ENCODE assay signal across 20 cellular contexts in the genomic region with DNA sequence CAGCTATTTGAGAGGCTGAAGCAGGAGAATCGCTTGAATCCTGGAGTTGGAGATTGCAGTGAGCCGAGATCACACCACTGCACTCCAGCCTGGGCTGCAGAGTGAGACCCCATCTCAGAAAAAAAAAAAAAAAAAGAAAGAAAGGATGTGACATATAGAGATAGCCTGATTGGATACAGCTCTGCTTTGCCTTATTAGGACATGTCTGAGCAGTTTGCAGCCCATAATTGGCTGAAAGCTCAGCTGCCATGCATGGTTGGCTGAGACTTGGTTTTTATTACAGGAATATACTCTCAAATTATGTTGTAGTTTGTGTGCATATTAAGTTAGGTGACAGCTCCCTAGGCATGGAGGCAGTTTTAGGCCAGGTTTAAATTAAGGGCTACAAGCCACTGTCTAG. TPM values are rescaled to one million over a fixed set of nuclear protein-coding genes. Genes with fewer than 3 reads are reported as not detected.
DNase-seq lines count a peak whose midpoint lies in the region; ATAC-seq, FAIRE-seq and TF ChIP-seq lines count a peak whose summit lies in the region.
"Had no signal": no experiment of that assay in that cellular context is flagged by ENCODE, and none has a peak within 500 bp of the region (broad histone marks: within the 10 kb centered on the region; RNA-seq: fewer than 3 reads in every experiment).

No MANE protein-coding gene starts in this region.

- WGBS in GM12878 (ENCODE audit: insufficient coverage, insufficient replicate concordance, low lambda C conversion rate, missing lambda C conversion rate), result 100% methylated on average over 2 of the region's 2 CpGs
- 97 to 98% methylated on average over 2 of the region's 2 CpGs for WGBS in sigmoid colon, 2 donors

- no peaks in the 10 kb centered on the region for H3K36me3 ChIP-seq in GM23338 (ENCODE audit: insufficient read depth)
- no peaks in the 10 kb centered on the region; a peak in 1 of 4 replicates for H3K36me3 ChIP-seq in GM12878 (ENCODE audit: control insufficient read depth in 2 of 2, insufficient read depth in 2 of 2, low read length in 1 of 2)
- H3K36me3 ChIP-seq in muscle layer of colon (ENCODE audit: insufficient read depth, low read length), result peaks cover 6% of the 10 kb centered on the region
- H3K36me3 ChIP-seq in sigmoid colon, result no peaks in the 10 kb centered on the region
- H3K36me3 ChIP-seq in mucosa of descending colon (ENCODE audit: low read depth), result no peaks in the 10 kb centered on the region
- H3K36me3 ChIP-seq: BE2C had no signal

- RAD21 ChIA-PET in GM12878 (lab: Charles Lee; ENCODE audit: unreplicated experiment), result no interaction called here

- H3K9ac ChIP-seq in GM12878 (ENCODE audit: control insufficient read depth, insufficient read depth, low read length) (no peak overlapping the region), muscle layer of colon (ENCODE audit: low read length) (no peak overlapping the region)

- H3K27me3 ChIP-seq in GM23338 (ENCODE audit: insufficient read depth) (no peaks in the 10 kb centered on the region), GM12878 (replicated peaks in 1 of 2; ENCODE audit: control insufficient read depth in 2 of 2, insufficient read depth in 2 of 2, low read length in 1 of 2) (no peaks in the 10 kb centered on the region), muscle layer of colon (ENCODE audit: control insufficient read depth in 1 of 2, insufficient read depth in 2 of 2, low read length in 2 of 2) (no peaks in the 10 kb centered on the region), sigmoid colon (no peaks in the 10 kb centered on the region)
- H3K27me3 ChIP-seq: BE2C had no signal

- no peak for TF ChIP-seq POLR2A in GM12878 (IDR thresholded peaks at IDR 0.05; ENCODE audit: low read depth, low read length)
- no peak for TF ChIP-seq POLR2A in sigmoid colon (IDR thresholded peaks at IDR 0.05)

- H3K4me2 ChIP-seq in GM23338, result no peak overlapping the region
- no peak overlapping the region for H3K4me2 ChIP-seq in GM12878 (ENCODE audit: control insufficient read depth, insufficient read depth)

- H3K27ac ChIP-seq in GM23338 (ENCODE audit: low read depth) (0 out of 2 replicates have a peak overlapping the region, but pooled peaks have one; percentile 28), GM12878 (ENCODE audit: control insufficient read depth, insufficient read depth) (no peak overlapping the region), muscle layer of colon (ENCODE audit: low read depth, low read length) (peak overlapping the region; percentile 52), sigmoid colon (peak overlapping the region; percentile 30 to 63 (median 52))
- H3K27ac ChIP-seq: C4-2B had no signal

- H3K9me3 ChIP-seq in GM12878 (replicated peaks; ENCODE audit: control insufficient read depth, insufficient read depth, low read length) (no peaks in the 10 kb centered on the region), muscle layer of colon (ENCODE audit: low read length) (no peaks in the 10 kb centered on the region), sigmoid colon (no peaks in the 10 kb centered on the region), mucosa of descending colon (no peaks in the 10 kb centered on the region)
- H3K9me3 ChIP-seq: BE2C, Caco-2 had no signal

- no peaks in the 10 kb centered on the region; the same call in 2 of the 3 replicates for H3K9me3 Mint-ChIP-seq in GM23338
- H3K9me3 Mint-ChIP-seq: CD4-positive, alpha-beta T cell; H9 had no signal

- DNase-seq in GM23338 (ENCODE audit: low spot score) (no peak), GM12878 (ENCODE audit: low read depth, low spot score) (no peak), sigmoid colon (no peak), C1 segment of cervical spinal cord (lab: John Stamatoyannopoulos, UW) (no peak), mucosa of descending colon (no peak), omental fat pad (ENCODE audit: low spot score) (no peak)
- DNase-seq: ACHN; BE2C; Caco-2; CD4-positive, alpha-beta T cell; GF-D8; GOT3; H9; KG1 had no signal

- CTCF ChIA-PET in GM12878 (lab: Yijun Ruan, JAX), result interaction anchor here (0.6 kb wide), 1 partner anchor 291 kb away, joined by 3 read pairs; no protein-coding TSS in a partner anchor

- H3K79me2 ChIP-seq in GM23338 (replicated peaks; ENCODE audit: insufficient read depth) (peaks cover 93% of the 10 kb centered on the region), GM12878 (ENCODE audit: control insufficient read depth, insufficient read depth, low read length) (peaks cover 52% of the 10 kb centered on the region)

- TF ChIP-seq CTCF in GM23338 (conservative IDR thresholded peaks at IDR 0.05; ENCODE audit: low read depth in 2 of 2) (no peak), GM12878 (IDR thresholded peaks at IDR 0.05 in 2 of 3, conservative IDR thresholded peaks at IDR 0.05 in 1 of 3; ENCODE audit: control insufficient read depth in 2 of 3, extremely low read depth in 1 of 3, insufficient read depth in 1 of 3, low read depth in 3 of 3, low read length in 3 of 3) (no peak), sigmoid colon (IDR thresholded peaks at IDR 0.05) (no peak), mucosa of descending colon (IDR thresholded peaks at IDR 0.05) (no peak), omental fat pad (IDR thresholded peaks at IDR 0.05) (no peak)

- ATAC-seq in GM23338, result no peak
- peak; percentile 50 for ATAC-seq in GM12878
- no peak for ATAC-seq in mucosa of descending colon
- no peak for ATAC-seq in omental fat pad (ENCODE audit: low FRiP score)

- H3K4me3 Mint-ChIP-seq in GM23338, result no peak overlapping the region
- H3K4me3 Mint-ChIP-seq: CD4-positive, alpha-beta T cell; H9 had no signal

- peaks cover 16% of the 10 kb centered on the region for H3K36me3 Mint-ChIP-seq in GM23338 (ENCODE audit: low read depth)

- H3K27ac Mint-ChIP-seq in GM23338, result no peak overlapping the region

- TF ChIP-seq RAD21 in GM12878 (IDR thresholded peaks at IDR 0.05; ENCODE audit: insufficient read depth, low read depth, low read length), result no peak

- POLR2A ChIA-PET in GM12878 (lab: Charles Lee), result interaction anchor here (0.6 to 0.7 kb wide), 2 partner anchors 16 to 172 kb away, joined by 3 read pairs; no protein-coding TSS in a partner anchor

- intact Hi-C loops in GM12878 (cut with micrococcal nuclease; ENCODE audit: unreplicated experiment), result no loop called here
- intact Hi-C loops in sigmoid colon (cut with DNase I), result loop anchor here (10.0 kb wide), 1 partner anchor 208 kb away; a partner anchor contains a TSS
- intact Hi-C loops in mucosa of descending colon (cut with DNase I, micrococcal nuclease), result no loop called here

- no peak for FAIRE-seq in GM12878 (lab: Jason Lieb, UNC)
- FAIRE-seq: A204.1, D721Med, GM18507 had no signal

- no peaks in the 10 kb centered on the region for H3F3A ChIP-seq in GM23338 (replicated peaks; ENCODE audit: low read depth)

- H2AFZ ChIP-seq in GM23338, result no peak overlapping the region
- no peak overlapping the region for H2AFZ ChIP-seq in GM12878 (ENCODE audit: control insufficient read depth, low read depth, low read length)

- BruUV-seq in GM12878 (replicated peaks; lab: Mats Ljungman, UMichigan), result no TSS peak

- H3K4me1 ChIP-seq in GM23338 (ENCODE audit: insufficient read depth) (no peaks in the 10 kb centered on the region), GM12878 (ENCODE audit: control insufficient read depth, insufficient read depth, low read length) (peaks cover 3% of the 10 kb centered on the region; the same call in 1 of the 2 replicates), muscle layer of colon (ENCODE audit: insufficient read depth, low read length) (peaks cover 21% of the 10 kb centered on the region), sigmoid colon (peaks cover 0 to 37% (median 24%) of the 10 kb centered on the region in 4 donors), mucosa of descending colon (ENCODE audit: low read depth) (peaks cover 10% of the 10 kb centered on the region)
- H3K4me1 ChIP-seq: BE2C had no signal

- H3K9me2 ChIP-seq in GM23338 (ENCODE audit: insufficient read depth), result no peaks in the 10 kb centered on the region

- SMC1A ChIA-PET in GM12878 (lab: Charles Lee; ENCODE audit: uncharacterized antibody, unreplicated experiment), result interaction anchor here (0.8 kb wide), 1 partner anchor 10 kb away, joined by 3 read pairs; no protein-coding TSS in a partner anchor

- in situ Hi-C loops in GM12878 (cut with MboI), result no loop called here

- TF ChIP-seq EP300 in GM12878 (IDR thresholded peaks at IDR 0.05; ENCODE audit: borderline replicate concordance in 1 of 2, control insufficient read depth in 1 of 2, low read depth in 2 of 2, low read length in 2 of 2) (no peak), sigmoid colon (IDR thresholded peaks at IDR 0.05) (no peak)

- H4K20me1 ChIP-seq in GM23338 (replicated peaks; ENCODE audit: insufficient read depth) (peaks cover 7% of the 10 kb centered on the region; the same call in 1 of the 2 replicates), GM12878 (ENCODE audit: control insufficient read depth, insufficient read depth) (no peaks in the 10 kb centered on the region)

- H3K4me3 ChIP-seq in GM23338 (no peak overlapping the region), GM12878 (no peak overlapping the region), muscle layer of colon (ENCODE audit: low read depth in 1 of 2, low read length in 2 of 2) (no peak overlapping the region), sigmoid colon (no peak overlapping the region), mucosa of descending colon (no peak overlapping the region)

- peaks cover 2% of the 10 kb centered on the region for H3K27me3 Mint-ChIP-seq in GM23338 (ENCODE audit: insufficient read depth, low read depth, poor library complexity)
- H3K27me3 Mint-ChIP-seq: CD4-positive, alpha-beta T cell had no signal

- peaks cover 6% of the 10 kb centered on the region for H3K4me1 Mint-ChIP-seq in GM23338

RNA-seq across cellular contexts. Expression of a gene that starts 6.3 kb away (rescaled TPM):
- 10.4 and 17.0 TPM in 2 replicates for total RNA-seq in GM23338 (2014; rRNA removed; shearing (Covaris generic))
- 9.3 and 13.3 TPM in 2 replicates for polyA plus RNA-seq in GM23338 (2016; fragmentation: Nextera tagmentation; extraction: Ambion mirVana)
- 3.7 and 4.3 TPM in 2 replicates for total RNA-seq in GM12878 (2013; cell fraction: nucleolus; rRNA removed)
- total RNA-seq in GM12878 (2014; rRNA removed), result 8.7 and 10.6 TPM in 2 replicates
- 10.4 and 10.7 TPM in 2 replicates for total RNA-seq in GM12878 (2014; rRNA removed; fragmentation: Illumina TruSeq; extraction: Trizol)
- total RNA-seq in GM12878 (2021), result 7.6 and 11.5 TPM in 2 replicates
- 5.8 TPM for polyA plus RNA-seq in GM12878 (2011; ENCODE audit: low read depth)
- polyA plus RNA-seq in GM12878 (2011; rRNA removed), result 10.1 and 39.4 TPM in 2 replicates
- 4.1 and 5.4 TPM in 2 replicates for polyA plus RNA-seq in GM12878 (2011; cell fraction: cytosol; rRNA removed)
- 3.6 and 4.6 TPM in 2 replicates for polyA plus RNA-seq in GM12878 (2011; cell fraction: nucleus; rRNA removed)
- polyA plus RNA-seq in GM12878 (2012), result 7.6 and 8.1 TPM in 2 replicates
- polyA plus RNA-seq in GM12878 (2014; fragmentation: Illumina TruSeq; extraction: Trizol), result 18.9 and 21.8 TPM in 2 replicates
- 10 to 100 TPM; 32.9 to 45.7 TPM for polyA plus RNA-seq in GM12878 (2014; fragmentation: Nextera tagmentation; extraction: Ambion mirVana)
- polyA plus RNA-seq in GM12878 (2014; rRNA removed), result 14.1 and 15.9 TPM in 2 replicates
- 10 to 100 TPM; 39.0 to 40.6 TPM for polyA plus RNA-seq in GM12878 (2016; fragmentation: Nextera tagmentation; extraction: Ambion mirVana)
- 2.7 and 3.1 TPM in 2 replicates for polyA minus RNA-seq in GM12878 (2011; rRNA and poly(A)+ RNA removed)
- 0.67 and 1.2 TPM in 2 replicates for polyA minus RNA-seq in GM12878 (2011; cell fraction: cytosol; rRNA and poly(A)+ RNA removed)
- 2.2 and 5.0 TPM in 2 replicates for polyA minus RNA-seq in GM12878 (2011; cell fraction: nucleus; rRNA and poly(A)+ RNA removed)
- 1 to 10 TPM; 4.4 to 6.0 (median 5.2) TPM for total RNA-seq in sigmoid colon
- polyA plus RNA-seq in sigmoid colon, result 10 to 100 TPM in 1 of 3 donors, 1 to 10 TPM in 2; 7.1 to 14.6 (median 7.8) TPM
- total RNA-seq in mucosa of descending colon, result 10 to 100 TPM; 11.4 to 17.0 (median 11.6) TPM
- total RNA-seq in omental fat pad, result 10 to 100 TPM in 1 of 4 donors, 1 to 10 TPM in 3; 4.2 to 13.5 (median 5.3) TPM

RNA-seq across cellular contexts. Expression of a gene that starts 52.2 kb away (rescaled TPM):
- total RNA-seq in GM23338 (2014; rRNA removed; shearing (Covaris generic)), result 0.23 and 0.56 TPM in 2 replicates
- polyA plus RNA-seq in GM23338 (2016; fragmentation: Nextera tagmentation; extraction: Ambion mirVana) (0.19 and 0.44 TPM in 2 replicates), GM12878 (2011; rRNA removed) (not detected in 2 replicates), GM12878 (2014; fragmentation: Illumina TruSeq; extraction: Trizol) (not detected in 2 replicates), GM12878 (2014; fragmentation: Nextera tagmentation; extraction: Ambion mirVana) (not detected), GM12878 (2014; rRNA removed) (not detected in 2 replicates), GM12878 (2016; fragmentation: Nextera tagmentation; extraction: Ambion mirVana) (not detected), sigmoid colon (not detected)
- total RNA-seq in GM12878 (2013; cell fraction: nucleolus; rRNA removed), result not detected in 2 replicates
- total RNA-seq in GM12878 (2014; rRNA removed) (not detected in 2 replicates), GM12878 (2014; rRNA removed; fragmentation: Illumina TruSeq; extraction: Trizol) (not detected in 2 replicates), GM12878 (2021) (not detected in 2 replicates), sigmoid colon (not detected), mucosa of descending colon (not detected), omental fat pad (not detected)
- not detected for polyA plus RNA-seq in GM12878 (2011; ENCODE audit: low read depth)
- polyA plus RNA-seq in GM12878 (2011; cell fraction: cytosol; rRNA removed), result not detected in 2 replicates
- polyA plus RNA-seq in GM12878 (2011; cell fraction: nucleus; rRNA removed), result not detected in 2 replicates
- polyA plus RNA-seq in GM12878 (2012), result not detected in 2 replicates
- polyA minus RNA-seq in GM12878 (2011; rRNA and poly(A)+ RNA removed), result not detected in 2 replicates
- not detected in 2 replicates for polyA minus RNA-seq in GM12878 (2011; cell fraction: cytosol; rRNA and poly(A)+ RNA removed)
- polyA minus RNA-seq in GM12878 (2011; cell fraction: nucleus; rRNA and poly(A)+ RNA removed), result not detected in 2 replicates
- total RNA-seq: Caco-2; CD4-positive, alpha-beta T cell; Daoy had no signal

RNA-seq across cellular contexts. Expression of a gene that starts 53.7 kb away (rescaled TPM):
- 208 and 224 TPM in 2 replicates for total RNA-seq in GM23338 (2014; rRNA removed; shearing (Covaris generic))
- 70.1 and 75.6 TPM in 2 replicates for polyA plus RNA-seq in GM23338 (2016; fragmentation: Nextera tagmentation; extraction: Ambion mirVana)
- total RNA-seq in GM12878 (2013; cell fraction: nucleolus; rRNA removed), result 335 and 378 TPM in 2 replicates
- 141 and 159 TPM in 2 replicates for total RNA-seq in GM12878 (2014; rRNA removed)
- 162 and 163 TPM in 2 replicates for total RNA-seq in GM12878 (2014; rRNA removed; fragmentation: Illumina TruSeq; extraction: Trizol)
- 248 and 260 TPM in 2 replicates for total RNA-seq in GM12878 (2021)
- polyA plus RNA-seq in GM12878 (2011; ENCODE audit: low read depth), result 36.8 TPM
- polyA plus RNA-seq in GM12878 (2011; rRNA removed), result 256 and 263 TPM in 2 replicates
- polyA plus RNA-seq in GM12878 (2011; cell fraction: cytosol; rRNA removed), result 171 and 198 TPM in 2 replicates
- polyA plus RNA-seq in GM12878 (2011; cell fraction: nucleus; rRNA removed), result 186 and 241 TPM in 2 replicates
- 55.9 and 67.6 TPM in 2 replicates for polyA plus RNA-seq in GM12878 (2012)
- 37.5 and 44.7 TPM in 2 replicates for polyA plus RNA-seq in GM12878 (2014; fragmentation: Illumina TruSeq; extraction: Trizol)
- polyA plus RNA-seq in GM12878 (2014; fragmentation: Nextera tagmentation; extraction: Ambion mirVana), result 100 to 1,000 TPM in 1 of 2 experiments, 10 to 100 TPM in 1; 30.1 to 100 TPM
- polyA plus RNA-seq in GM12878 (2014; rRNA removed), result 73.6 and 78.9 TPM in 2 replicates
- 100 to 1,000 TPM; 183 to 200 TPM for polyA plus RNA-seq in GM12878 (2016; fragmentation: Nextera tagmentation; extraction: Ambion mirVana)
- 651 and 710 TPM in 2 replicates for polyA minus RNA-seq in GM12878 (2011; rRNA and poly(A)+ RNA removed)
- 245 and 274 TPM in 2 replicates for polyA minus RNA-seq in GM12878 (2011; cell fraction: cytosol; rRNA and poly(A)+ RNA removed)
- 123 and 187 TPM in 2 replicates for polyA minus RNA-seq in GM12878 (2011; cell fraction: nucleus; rRNA and poly(A)+ RNA removed)
- total RNA-seq in sigmoid colon, result 100 to 1,000 TPM in 3 of 4 donors, 10 to 100 TPM in 1; 98.7 to 178 (median 149) TPM
- 10 to 100 TPM in 1 of 3 donors, 1 to 10 TPM in 2; 7.8 to 35.0 (median 8.6) TPM for polyA plus RNA-seq in sigmoid colon
- total RNA-seq in mucosa of descending colon, result 100 to 1,000 TPM; 105 to 236 (median 130) TPM
- 100 to 1,000 TPM in 2 of 4 donors, 10 to 100 TPM in 2; 73.3 to 116 (median 92.6) TPM for total RNA-seq in omental fat pad
